ENCODE assay signal across 23 cellular contexts in genomic region chr17:12536021-12536420, GRCh38.
A peak's percentile ranks its signal among the peaks of the same experiment; 100 is the strongest.
DNase-seq lines count a peak whose midpoint lies in the region; ATAC-seq and TF ChIP-seq lines count a peak whose summit lies in the region.
"Had no signal": no experiment of that assay in that cellular context is flagged by ENCODE, and none has a peak within 500 bp of the region (broad histone marks: within the 10 kb centered on the region; RNA-seq: fewer than 3 reads in every experiment).

No MANE protein-coding gene starts in this region.

- no peaks in the 10 kb centered on the region for H3K79me2 ChIP-seq in Karpas-422 (ENCODE audit: low read length)

- no peaks in the 10 kb centered on the region for H3K36me3 Mint-ChIP-seq in HFFc6 (ENCODE audit: low read depth)
- H3K36me3 Mint-ChIP-seq: CD8-positive, alpha-beta T cell had no signal

- intact Hi-C loops in lower lobe of right lung (cut with DNase I), result no loop called here

- H3K4me3 Mint-ChIP-seq in HFFc6, result no peak overlapping the region
- H3K4me3 Mint-ChIP-seq: CD8-positive, alpha-beta T cell had no signal

- H3K9me3 ChIP-seq in lower lobe of right lung (no peaks in the 10 kb centered on the region), Karpas-422 (ENCODE audit: low read length) (no peaks in the 10 kb centered on the region)

- TF ChIP-seq CTCF in HFFc6 (IDR thresholded peaks at IDR 0.05), result no peak
- TF ChIP-seq CTCF in lower lobe of right lung (IDR thresholded peaks at IDR 0.05), result no peak

- no peak overlapping the region for H3K9ac ChIP-seq in Karpas-422 (ENCODE audit: low read length)

- no peaks in the 10 kb centered on the region for H3K9me2 ChIP-seq in Karpas-422 (replicated peaks; ENCODE audit: insufficient read depth, low read length)

- H3K27ac Mint-ChIP-seq in HFFc6, result peak overlapping the region; percentile 67
- H3K27ac Mint-ChIP-seq: CD8-positive, alpha-beta T cell had no signal

- ATAC-seq in lower lobe of right lung, result peak; percentile 86 to 94
- ATAC-seq: CD8-positive, alpha-beta T cell; HCT116; K562 had no signal

- H2AFZ ChIP-seq in Karpas-422 (ENCODE audit: low read length), result no peak overlapping the region
- H2AFZ ChIP-seq: PC-9 had no signal

- H3K9me3 Mint-ChIP-seq in HFFc6, result no peaks in the 10 kb centered on the region

- DNase-seq in HFFc6 (no peak), epithelial cell of prostate (ENCODE audit: low read depth, low spot score) (peak; percentile 39), lower lobe of right lung (no peak), renal cortical epithelial cell (ENCODE audit: low read depth) (peak; percentile 38), Karpas-422 (no peak), activated gamma-delta T cell (lab: John Stamatoyannopoulos, UW) (no peak), NCI-H1092 (lab: John Stamatoyannopoulos, UW) (no peak), HPDE6-E6E7 (ENCODE audit: extremely low spot score) (no peak)
- DNase-seq: 8988T; AML-193; C1 segment of cervical spinal cord; CD8-positive, alpha-beta T cell; GOT3; NCI-H1092 treated with DMSO at 0.1 percent for 48 hours; NCI-H146; NCI-H2029; NCI-H2227 treated with DMSO at 0.1 percent for 48 hours; NCI-H510A; PC-9; RPMI8226; SIG-M5 had no signal

- H3K27me3 ChIP-seq in lower lobe of right lung (ENCODE audit: low read depth) (no peaks in the 10 kb centered on the region), Karpas-422 (ENCODE audit: low read length) (no peaks in the 10 kb centered on the region)

- peak overlapping the region; percentile 73 for H3K27ac ChIP-seq in epithelial cell of prostate
- H3K27ac ChIP-seq in lower lobe of right lung, result no peak overlapping the region
- H3K27ac ChIP-seq in Karpas-422 (ENCODE audit: low read length), result no peak overlapping the region
- H3K27ac ChIP-seq: PC-9 had no signal

- H3K36me3 ChIP-seq in lower lobe of right lung (no peaks in the 10 kb centered on the region), Karpas-422 (ENCODE audit: insufficient read depth, low read length) (no peaks in the 10 kb centered on the region)

- peaks cover 2% of the 10 kb centered on the region; the same call in 1 of the 2 replicates for H3K27me3 Mint-ChIP-seq in HFFc6 (ENCODE audit: insufficient read depth)

- H3K4me2 ChIP-seq in Karpas-422 (ENCODE audit: low read depth, low read length, poor library complexity, severe bottlenecking), result no peak overlapping the region
- H3K4me2 ChIP-seq: PC-9 had no signal

- H3K4me1 ChIP-seq in lower lobe of right lung (no peaks in the 10 kb centered on the region), Karpas-422 (ENCODE audit: low read length) (no peaks in the 10 kb centered on the region)

- H3K4me1 Mint-ChIP-seq in HFFc6 (ENCODE audit: low read depth), result peaks cover 28% of the 10 kb centered on the region

- H3K4me3 ChIP-seq in lower lobe of right lung, result no peak overlapping the region
- H3K4me3 ChIP-seq in Karpas-422 (ENCODE audit: low read length), result no peak overlapping the region
- H3K4me3 ChIP-seq: K562, PC-9 had no signal

- H4K20me1 ChIP-seq in Karpas-422 (ENCODE audit: insufficient read depth, low read depth, low read length), result no peaks in the 10 kb centered on the region

Comparison
In these comparisons a context has a peak if more than half of its experiments do, and no peak if none do; other contexts are left out.
1. DNase-seq: peak in epithelial cell of prostate (single experiment) and renal cortical epithelial cell (single experiment); none in HFFc6 (single experiment), lower lobe of right lung (single experiment), Karpas-422 (single experiment), activated gamma-delta T cell (single experiment), NCI-H1092 (single experiment) and HPDE6-E6E7 (single experiment).